Comparison of ENCODE assay signal across 28 cellular contexts in the genomic region with DNA sequence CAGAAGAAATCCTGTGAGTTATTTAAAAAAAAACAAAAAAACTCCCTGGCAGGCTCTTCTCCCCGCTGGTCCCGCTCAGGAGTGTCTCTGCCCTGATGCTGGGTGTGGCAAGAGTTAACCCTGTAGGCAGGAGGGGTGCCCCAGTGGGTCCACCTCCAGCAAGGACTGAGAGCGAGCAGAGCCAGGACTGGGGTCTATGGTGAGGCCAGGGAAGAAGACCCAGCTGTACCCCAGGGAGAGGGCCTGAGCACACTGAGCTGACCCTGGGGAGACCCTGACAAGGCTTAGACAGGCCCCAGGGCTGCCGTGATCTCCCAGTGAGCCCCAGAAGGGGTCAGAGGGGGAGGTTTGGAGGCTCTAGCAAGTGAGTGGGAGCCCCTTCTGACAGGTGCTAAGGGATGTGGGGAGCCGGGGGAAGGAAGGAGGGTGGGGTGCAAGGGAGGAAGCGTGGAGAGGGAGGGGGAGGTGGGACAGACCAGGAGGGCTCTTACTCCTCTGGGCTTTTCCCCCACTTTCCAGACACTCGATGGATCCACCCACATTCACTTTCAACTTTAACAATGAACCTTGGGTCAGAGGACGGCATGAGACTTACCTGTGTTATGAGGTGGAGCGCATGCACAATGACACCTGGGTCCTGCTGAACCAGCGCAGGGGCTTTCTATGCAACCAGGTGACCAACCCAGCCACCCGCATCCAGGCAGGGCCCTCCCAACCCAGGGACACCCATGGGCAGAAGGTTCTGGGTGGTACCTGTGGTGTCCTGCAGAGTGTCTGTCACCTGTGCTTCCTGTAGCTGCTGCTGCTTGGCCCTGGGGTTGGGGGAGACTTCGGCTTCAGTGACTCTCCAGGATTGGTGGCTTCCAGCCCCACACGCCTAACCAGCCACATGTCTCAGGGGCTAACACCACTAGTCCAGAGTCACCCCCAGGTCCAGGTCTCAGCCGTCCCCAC. TPM values are rescaled to one million over a fixed set of nuclear protein-coding genes. Genes with fewer than 3 reads are reported as not detected.
A peak's percentile ranks its signal among the peaks of the same experiment; 100 is the strongest.
DNase-seq lines count a peak whose midpoint lies in the region; ATAC-seq lines count a peak whose summit lies in the region.
"Had no signal": no experiment of that assay in that cellular context is flagged by ENCODE, and none has a peak within 500 bp of the region (broad histone marks: within the 10 kb centered on the region; RNA-seq: fewer than 3 reads in every experiment).

No MANE protein-coding gene starts in this region.

- DNase-seq in CD4-positive, alpha-beta memory T cell, result no peak
- DNase-seq in H7 (peak; percentile 27), left lobe of liver (ENCODE audit: low spot score) (no peak), NCI-H1048 (lab: John Stamatoyannopoulos, UW) (no peak)
- DNase-seq in activated naive CD8-positive, alpha-beta T cell treated with anti-CD3 and anti-CD28 coated beads, Interleukin-2, amount 10 ng/mL, durations not matched to agents 7 days and 5 days, result no peak
- DNase-seq in naive thymus-derived CD8-positive, alpha-beta T cell, result no peak
- DNase-seq: activated CD4-positive, alpha-beta T cell treated with anti-CD3 and anti-CD28 coated beads, Interleukin-2, amount 50 U/mL, for 1 hour; activated naive CD4-positive, alpha-beta T cell treated with Interleukin-2 at 50 U/mL for 16 hours; activated T-cell treated with anti-CD3 and anti-CD28 coated beads for 4 hours; anterior cingulate cortex; cortex of kidney; islet precursor cell; NCI-H1105 treated with DMSO at 0.1 percent for 48 hours; NCI-H2081; NCI-H345; NCI-H774; sigmoid colon; SK-N-SH; stimulated activated CD4-positive, alpha-beta T cell treated with anti-CD3 and anti-CD28 coated beads, Interleukin-15, amount 100 ng/mL, for 24 hours; upper lobe of left lung had no signal

- no peaks in the 10 kb centered on the region for H3K9me3 Mint-ChIP-seq in CD4-positive, alpha-beta memory T cell
- H3K9me3 Mint-ChIP-seq in activated naive CD8-positive, alpha-beta T cell treated with anti-CD3 and anti-CD28 coated beads, Interleukin-2, amount 10 ng/mL, durations not matched to agents 7 days and 5 days, result no peaks in the 10 kb centered on the region
- peaks cover 0 to 2% (median 0%) of the 10 kb centered on the region in 9 donors for H3K9me3 Mint-ChIP-seq in naive thymus-derived CD8-positive, alpha-beta T cell
- H3K9me3 Mint-ChIP-seq: T-helper 2 cell treated with Interferon-gamma antibody and Interleukin-4, amounts not matched to agents 5 μg/mL and 100 μg/mL, for 36 hours had no signal

- POLR2A ChIA-PET in CD4-positive, alpha-beta memory T cell (lab: Charles Lee; ENCODE audit: partially characterized antibody), result interaction anchor here (0.5 to 1.2 kb wide), 2 partner anchors 15 to 67 kb away, joined by 3 to 5 read pairs; no protein-coding TSS in a partner anchor
- POLR2A ChIA-PET in activated naive CD8-positive, alpha-beta T cell treated with anti-CD3 and anti-CD28 coated beads, Interleukin-2, amount 10 ng/mL, durations not matched to agents 7 days and 5 days (lab: Charles Lee), result no interaction called here
- POLR2A ChIA-PET in naive thymus-derived CD8-positive, alpha-beta T cell (lab: Charles Lee), result no interaction called here

- H3K36me3 ChIP-seq in CD4-positive, alpha-beta memory T cell (ENCODE audit: insufficient read depth, low read length), result peaks cover 20% of the 10 kb centered on the region
- H3K36me3 ChIP-seq in H7 (replicated peaks; ENCODE audit: control insufficient read depth, insufficient read depth, low read length), result no peaks in the 10 kb centered on the region
- H3K36me3 ChIP-seq: cardiac muscle cell had no signal

- H3K27ac Mint-ChIP-seq in CD4-positive, alpha-beta memory T cell, result peak overlapping the region; percentile 42 to 93 (median 75)
- peak overlapping the region; percentile 80 for H3K27ac Mint-ChIP-seq in activated naive CD8-positive, alpha-beta T cell treated with anti-CD3 and anti-CD28 coated beads, Interleukin-2, amount 10 ng/mL, durations not matched to agents 7 days and 5 days
- H3K27ac Mint-ChIP-seq in naive thymus-derived CD8-positive, alpha-beta T cell, result peak overlapping the region in 7 of 10 donors; percentile 9 to 84 (median 33)
- H3K27ac Mint-ChIP-seq: progenitor cell of endocrine pancreas had no signal

- H3K4me3 Mint-ChIP-seq in CD4-positive, alpha-beta memory T cell, result peak overlapping the region in 1 of 8 donors; percentile 20
- no peak overlapping the region for H3K4me3 Mint-ChIP-seq in activated naive CD8-positive, alpha-beta T cell treated with anti-CD3 and anti-CD28 coated beads, Interleukin-2, amount 10 ng/mL, durations not matched to agents 7 days and 5 days
- no peak overlapping the region for H3K4me3 Mint-ChIP-seq in naive thymus-derived CD8-positive, alpha-beta T cell
- H3K4me3 Mint-ChIP-seq: T-helper 2 cell treated with Interferon-gamma antibody and Interleukin-4, amounts not matched to agents 5 μg/mL and 100 μg/mL, for 36 hours had no signal

- H3K9me3 ChIP-seq in CD4-positive, alpha-beta memory T cell (ENCODE audit: control insufficient read depth in 1 of 2, low read length in 2 of 2), result no peaks in the 10 kb centered on the region
- H3K9me3 ChIP-seq: gastroesophageal sphincter, neutrophil, sigmoid colon, SK-N-SH, upper lobe of left lung had no signal

- CTCF ChIA-PET in CD4-positive, alpha-beta memory T cell (lab: Charles Lee; ENCODE audit: partially characterized antibody), result no interaction called here

- ATAC-seq in activated naive CD8-positive, alpha-beta T cell treated with anti-CD3 and anti-CD28 coated beads, Interleukin-2, amount 10 ng/mL, durations not matched to agents 7 days and 5 days (ENCODE audit: low read depth), result no peak
- ATAC-seq in naive thymus-derived CD8-positive, alpha-beta T cell, result no peak
- ATAC-seq in GM18870 (IDR thresholded peaks at IDR 0.05; ENCODE audit: unreplicated experiment), result no peak
- ATAC-seq in left lobe of liver, result no peak
- ATAC-seq in activated CD4-positive, CD25-positive, alpha-beta regulatory T cell treated with anti-CD3 and anti-CD28 coated beads, Interleukin-2, amount 50 U/mL, for 24 hours, result no peak
- ATAC-seq: gastroesophageal sphincter had no signal

- intact Hi-C loops in CD4-positive, alpha-beta memory T cell (cut with micrococcal nuclease), result no loop called here

- H3K27ac ChIP-seq in CD4-positive, alpha-beta memory T cell (ENCODE audit: low read depth, low read length), result peak overlapping the region; percentile 37
- H3K27ac ChIP-seq: cardiac muscle cell, gastroesophageal sphincter, neutrophil, sigmoid colon had no signal

- H3K27me3 ChIP-seq in CD4-positive, alpha-beta memory T cell (ENCODE audit: insufficient read depth, low read length), result no peaks in the 10 kb centered on the region
- no peaks in the 10 kb centered on the region for H3K27me3 ChIP-seq in H7 (ENCODE audit: control insufficient read depth, insufficient read depth, low read length)
- H3K27me3 ChIP-seq: cardiac muscle cell, gastroesophageal sphincter, neutrophil, upper lobe of left lung had no signal

- peaks cover 67% of the 10 kb centered on the region for H3K4me1 ChIP-seq in CD4-positive, alpha-beta memory T cell (ENCODE audit: insufficient read depth, low read length)
- H3K4me1 ChIP-seq: upper lobe of left lung had no signal

- H3K4me3 ChIP-seq in CD4-positive, alpha-beta memory T cell (ENCODE audit: low read length in 2 of 2), result no peak overlapping the region
- H3K4me3 ChIP-seq in H7 (ENCODE audit: insufficient read depth, low read depth, low read length), result no peak overlapping the region
- H3K4me3 ChIP-seq: cardiac muscle cell, gastroesophageal sphincter, sigmoid colon, upper lobe of left lung had no signal

- H3K36me3 Mint-ChIP-seq in CD4-positive, alpha-beta memory T cell, result peaks cover 25 to 51% of the 10 kb centered on the region in 2 donors
- H3K36me3 Mint-ChIP-seq in activated naive CD8-positive, alpha-beta T cell treated with anti-CD3 and anti-CD28 coated beads, Interleukin-2, amount 10 ng/mL, durations not matched to agents 7 days and 5 days, result peaks cover 44% of the 10 kb centered on the region
- H3K36me3 Mint-ChIP-seq in naive thymus-derived CD8-positive, alpha-beta T cell, result peaks cover 0 to 45% (median 12%) of the 10 kb centered on the region in 3 donors

- H3K27me3 Mint-ChIP-seq in CD4-positive, alpha-beta memory T cell, result no peaks in the 10 kb centered on the region
- H3K27me3 Mint-ChIP-seq in activated naive CD8-positive, alpha-beta T cell treated with anti-CD3 and anti-CD28 coated beads, Interleukin-2, amount 10 ng/mL, durations not matched to agents 7 days and 5 days, result no peaks in the 10 kb centered on the region
- H3K27me3 Mint-ChIP-seq in naive thymus-derived CD8-positive, alpha-beta T cell, result no peaks in the 10 kb centered on the region

- peaks cover 24 to 78% (median 52%) of the 10 kb centered on the region in 4 donors for H3K4me1 Mint-ChIP-seq in CD4-positive, alpha-beta memory T cell
- peaks cover 57% of the 10 kb centered on the region for H3K4me1 Mint-ChIP-seq in activated naive CD8-positive, alpha-beta T cell treated with anti-CD3 and anti-CD28 coated beads, Interleukin-2, amount 10 ng/mL, durations not matched to agents 7 days and 5 days
- peaks cover 15 to 72% (median 47%) of the 10 kb centered on the region in 4 donors for H3K4me1 Mint-ChIP-seq in naive thymus-derived CD8-positive, alpha-beta T cell

RNA-seq across cellular contexts. Expression of a gene that starts 6.4 kb away (rescaled TPM):
- total RNA-seq in CD4-positive, alpha-beta memory T cell, result 10 to 100 TPM; 44.5 to 47.5 TPM
- 100 to 1,000 TPM in 1 of 2 donors, 10 to 100 TPM in 1; 98.5 to 110 TPM for polyA plus RNA-seq in CD4-positive, alpha-beta memory T cell
- total RNA-seq in H7 (2014; rRNA removed; shearing (Covaris generic)), result 3.0 and 4.2 TPM in 2 replicates
- 100 to 1,000 TPM; 116 to 118 TPM for total RNA-seq in activated naive CD8-positive, alpha-beta T cell treated with anti-CD3 and anti-CD28 coated beads, Interleukin-2, amount 10 ng/mL, durations not matched to agents 7 days and 5 days
- total RNA-seq in naive thymus-derived CD8-positive, alpha-beta T cell, result 10 to 100 TPM; 24.3 to 27.4 TPM
- 100 to 1,000 TPM in 1 of 3 donors, 10 to 100 TPM in 2; 30.6 to 113 (median 38.7) TPM for polyA plus RNA-seq in naive thymus-derived CD8-positive, alpha-beta T cell
- total RNA-seq in left lobe of liver, result 1.3 TPM
- polyA plus RNA-seq: SK-N-SH had no signal

RNA-seq across cellular contexts. Expression of a gene that starts 13.6 kb away (rescaled TPM):
- total RNA-seq in CD4-positive, alpha-beta memory T cell, result 1 to 10 TPM; 7.5 to 8.5 TPM
- polyA plus RNA-seq in CD4-positive, alpha-beta memory T cell, result 1 to 10 TPM; 5.7 to 6.2 TPM
- total RNA-seq in H7 (2014; rRNA removed; shearing (Covaris generic)), result 0.52 TPM in 1 of 2 replicates, not detected in the other
- 10 to 100 TPM; 75.5 to 84.9 TPM for total RNA-seq in activated naive CD8-positive, alpha-beta T cell treated with anti-CD3 and anti-CD28 coated beads, Interleukin-2, amount 10 ng/mL, durations not matched to agents 7 days and 5 days
- total RNA-seq in naive thymus-derived CD8-positive, alpha-beta T cell, result under 1 TPM in 1 of 2 experiments, not detected in 1; 0.55 TPM
- polyA plus RNA-seq in naive thymus-derived CD8-positive, alpha-beta T cell, result 1 to 10 TPM in 1 of 3 donors, not detected in 2; 3.2 TPM
- total RNA-seq in left lobe of liver, result not detected
- total RNA-seq: gastroesophageal sphincter, lower leg skin, progenitor cell of endocrine pancreas, sigmoid colon had no signal

RNA-seq across cellular contexts. Expression of a gene that starts 42.8 kb away (rescaled TPM):
- 10 to 100 TPM; 18.3 to 18.4 TPM for total RNA-seq in CD4-positive, alpha-beta memory T cell
- polyA plus RNA-seq in CD4-positive, alpha-beta memory T cell, result 10 to 100 TPM in 1 of 2 donors, 1 to 10 TPM in 1; 3.3 to 15.4 TPM
- 1.1 and 3.5 TPM in 2 replicates for total RNA-seq in H7 (2014; rRNA removed; shearing (Covaris generic))
- total RNA-seq in activated naive CD8-positive, alpha-beta T cell treated with anti-CD3 and anti-CD28 coated beads, Interleukin-2, amount 10 ng/mL, durations not matched to agents 7 days and 5 days, result 10 to 100 TPM; 41.4 to 45.1 TPM
- 10 to 100 TPM; 22.2 to 24.3 TPM for total RNA-seq in naive thymus-derived CD8-positive, alpha-beta T cell
- 10 to 100 TPM in 1 of 3 donors, 1 to 10 TPM in 2; 7.0 to 10.1 (median 8.4) TPM for polyA plus RNA-seq in naive thymus-derived CD8-positive, alpha-beta T cell
- total RNA-seq in left lobe of liver, result 3.1 TPM

Comparison
In these comparisons a context has a peak if more than half of its experiments do, and no peak if none do; other contexts are left out.
1. RNA of a gene that starts 13.6 kb away (total RNA-seq): 75.5 to 84.9 TPM in activated naive CD8-positive, alpha-beta T cell treated with anti-CD3 and anti-CD28 coated beads, Interleukin-2, amount 10 ng/mL, durations not matched to agents 7 days and 5 days; 7.5 to 8.5 TPM in CD4-positive, alpha-beta memory T cell, 0.55 TPM in naive thymus-derived CD8-positive, alpha-beta T cell, not detected in left lobe of liver (single experiment) and 0.52 TPM in H7; every median in the first group is over 4 times any median in the second.
2. Peak in every context shown above with its lines, with median percentiles within 50 percentile points of each other: H3K27ac Mint-ChIP-seq.